8 cellular contexts compared by ENCODE assay signal in genomic region chr13:36919206-36919832, GRCh38. TPM values are rescaled to one million over a fixed set of nuclear protein-coding genes. Genes with fewer than 3 reads are reported as not detected.
A peak's percentile ranks its signal among the peaks of the same experiment; 100 is the strongest.
DNase-seq lines count a peak whose midpoint lies in the region; ATAC-seq lines count a peak whose summit lies in the region.

No MANE protein-coding gene starts in this region.

- H3K4me3 ChIP-seq in SJSA1 (peak overlapping the region; percentile 51), esophagus (ENCODE audit: low read depth in 1 of 2, low read length in 2 of 2) (peak overlapping the region; percentile 47 to 75), muscle layer of duodenum (ENCODE audit: low read depth in 1 of 2, low read length in 2 of 2) (peak overlapping the region; percentile 63 to 73)

- no peaks in the 10 kb centered on the region for H3K9me3 ChIP-seq in SJSA1 (replicated peaks)
- no peaks in the 10 kb centered on the region for H3K9me3 ChIP-seq in esophagus (ENCODE audit: control insufficient read depth in 2 of 2, insufficient read depth in 1 of 2, low read depth in 1 of 2, low read length in 1 of 2)
- H3K9me3 ChIP-seq in muscle layer of duodenum (ENCODE audit: control insufficient read depth in 1 of 2, low read length in 2 of 2) = no peaks in the 10 kb centered on the region

- no peaks in the 10 kb centered on the region for H3K27me3 ChIP-seq in SJSA1 (replicated peaks)
- no peaks in the 10 kb centered on the region for H3K27me3 ChIP-seq in esophagus (ENCODE audit: control insufficient read depth in 1 of 2, insufficient read depth in 2 of 2, low read length in 2 of 2)
- no peaks in the 10 kb centered on the region for H3K27me3 ChIP-seq in muscle layer of duodenum (ENCODE audit: low read depth, low read length)

- H3K27ac ChIP-seq in SJSA1 (peak overlapping the region; percentile 93), esophagus (ENCODE audit: low read depth in 2 of 2, low read length in 1 of 2) (peak overlapping the region; percentile 33 to 75), muscle layer of duodenum (ENCODE audit: low read length) (peak overlapping the region; percentile 71)

- peak; percentile 16 for ATAC-seq in HG03342 (IDR thresholded peaks at IDR 0.05; ENCODE audit: unreplicated experiment)
- ATAC-seq in HG03196 (IDR thresholded peaks at IDR 0.05; ENCODE audit: unreplicated experiment) = no peak

- H3K4me1 ChIP-seq in SJSA1 (replicated peaks) (peaks cover 28% of the 10 kb centered on the region), esophagus (ENCODE audit: control insufficient read depth in 2 of 2, insufficient read depth in 2 of 2, low read length in 1 of 2) (peaks cover 0 to 2% of the 10 kb centered on the region in 2 donors), muscle layer of duodenum (ENCODE audit: control insufficient read depth in 1 of 2, insufficient read depth in 2 of 2, low read length in 2 of 2) (peaks cover 3 to 28% of the 10 kb centered on the region in 2 donors)

- H3K36me3 ChIP-seq in SJSA1 (peaks cover 4% of the 10 kb centered on the region; the same call in 1 of the 2 replicates), esophagus (ENCODE audit: control insufficient read depth in 2 of 2, insufficient read depth in 2 of 2, low read length in 1 of 2) (no peaks in the 10 kb centered on the region), muscle layer of duodenum (ENCODE audit: control insufficient read depth in 1 of 2, insufficient read depth in 2 of 2, low read length in 2 of 2) (no peaks in the 10 kb centered on the region)

- WGBS in esophagus, 2 donors = 1 to 2% methylated on average over 33 to 50 of the region's 50 CpGs

- DNase-seq in DMS53 (lab: John Stamatoyannopoulos, UW) (peak; percentile 69), DMS53 treated with DMSO at 0.1 percent for 48 hours (lab: John Stamatoyannopoulos, UW; ENCODE audit: unreplicated experiment) (no peak), SJSA1 (ENCODE audit: low read depth in 1 of 2, low spot score in 2 of 2) (peak; percentile 82 to 87)
- no peak for DNase-seq in stimulated activated CD4-positive, alpha-beta T cell treated with anti-CD3 and anti-CD28 coated beads, Interleukin-12 subunit alpha, Interleukin-12 subunit beta, amount 100 ng/mL, for 4 hours

RNA-seq across cellular contexts. Expression of gene SMAD9, which starts 0.7 kb away (rescaled TPM):
- total RNA-seq in SJSA1 (2014; rRNA removed; shearing (Covaris generic)) = 16.8 and 25.9 TPM in 2 replicates
- polyA plus RNA-seq in esophagus = 1 to 10 TPM in 1 of 2 donors, under 1 TPM in 1; 0.51 to 1.2 TPM

Comparison
In these comparisons a context has a peak if more than half of its experiments do, and no peak if none do; other contexts are left out.
1. DNase-seq: peak in DMS53 (single experiment) and SJSA1 (2 of 2); none in DMS53 treated with DMSO at 0.1 percent for 48 hours (single experiment) and stimulated activated CD4-positive, alpha-beta T cell treated with anti-CD3 and anti-CD28 coated beads, Interleukin-12 subunit alpha, Interleukin-12 subunit beta, amount 100 ng/mL, for 4 hours (single experiment).
2. Peak in every context shown above with its lines, with median percentiles within 50 percentile points of each other: H3K27ac ChIP-seq and H3K4me3 ChIP-seq.